In genomic region chr6:64904616-64905015, GRCh38 we compare ENCODE assay signal across 30 cellular contexts.
"Had no signal": no experiment of that assay in that cellular context is flagged by ENCODE, and none has a peak within 500 bp of the region (broad histone marks: within the 10 kb centered on the region; RNA-seq: fewer than 3 reads in every experiment).

No MANE protein-coding gene starts in this region.

- H3K4me3 Mint-ChIP-seq: activated CD4-positive, alpha-beta memory T cell treated with anti-CD3 and anti-CD28 coated beads for 36 hours; activated CD4-positive, alpha-beta T cell treated with anti-CD3 and anti-CD28 coated beads for 36 hours; activated CD4-positive, alpha-beta T cell treated with anti-CD3 and anti-CD28 coated beads, Interleukin-2, amount 10 ng/mL, durations not matched to agents 24 days and 14 days; activated CD8-positive, alpha-beta memory T cell treated with anti-CD3 and anti-CD28 coated beads, Interleukin-2, amount 10 ng/mL, durations not matched to agents 7 days and 5 days; activated CD8-positive, alpha-beta T cell treated with anti-CD3 and anti-CD28 coated beads, Interleukin-2, amount 10 ng/mL, durations not matched to agents 7 days and 5 days; activated naive CD4-positive, alpha-beta T cell treated with anti-CD3 and anti-CD28 coated beads, Interleukin-2, amount 10 ng/mL, durations not matched to agents 7 days and 5 days; activated naive CD8-positive, alpha-beta T cell treated with anti-CD3 and anti-CD28 coated beads, Interleukin-2, amount 10 ng/mL, durations not matched to agents 7 days and 5 days; activated T-helper 1 cell treated with anti-CD3 and anti-CD28 coated beads, Interleukin-12 subunit alpha, Interleukin-12 subunit beta, Interleukin-2, Interleukin-4 antibody, amounts not matched to agents 30 ng/mL and 10 ng/mL and 1 ng/mL, durations not matched to agents 14 hours and 24 hours and 36 hours; brain; central memory CD8-positive, alpha-beta T cell had no signal

- FAIRE-seq: bronchial epithelial cell, colon, endometrium, frontal cortex had no signal

- H3K9me3 ChIP-seq: ascending aorta had no signal

- H3K27ac Mint-ChIP-seq: activated CD4-positive, alpha-beta memory T cell treated with anti-CD3 and anti-CD28 coated beads for 36 hours; activated CD4-positive, alpha-beta T cell treated with anti-CD3 and anti-CD28 coated beads for 36 hours; activated CD4-positive, alpha-beta T cell treated with anti-CD3 and anti-CD28 coated beads, Interleukin-2, amount 10 ng/mL, durations not matched to agents 24 days and 14 days; activated CD8-positive, alpha-beta memory T cell treated with anti-CD3 and anti-CD28 coated beads, Interleukin-2, amount 10 ng/mL, durations not matched to agents 7 days and 5 days; activated CD8-positive, alpha-beta T cell treated with anti-CD3 and anti-CD28 coated beads, Interleukin-2, amount 10 ng/mL, durations not matched to agents 7 days and 5 days; activated naive CD4-positive, alpha-beta T cell treated with anti-CD3 and anti-CD28 coated beads, Interleukin-2, amount 10 ng/mL, durations not matched to agents 7 days and 5 days; activated naive CD4-positive, alpha-beta T cell treated with anti-CD3 and anti-CD28 coated beads, Interleukin-2, amount 50 U/mL, for 72 hours; activated naive CD8-positive, alpha-beta T cell treated with anti-CD3 and anti-CD28 coated beads, Interleukin-2, amount 10 ng/mL, durations not matched to agents 7 days and 5 days; activated T-helper 1 cell treated with anti-CD3 and anti-CD28 coated beads, Interleukin-12 subunit alpha, Interleukin-12 subunit beta, Interleukin-2, Interleukin-4 antibody, amounts not matched to agents 30 ng/mL and 10 ng/mL and 1 ng/mL, durations not matched to agents 14 hours and 24 hours and 36 hours; activated T-helper 2 cell treated with anti-CD3 and anti-CD28 coated beads, Interferon-gamma antibody, Interleukin-2, Interleukin-4, amounts not matched to agents 10 μg/mL and 5 μg/mL and 100 μg/mL, durations not matched to agents 14 hours and 24 hours and 36 hours had no signal

- H3K4me1 ChIP-seq: ascending aorta had no signal

- H3K4me1 Mint-ChIP-seq: activated CD4-positive, alpha-beta T cell treated with anti-CD3 and anti-CD28 coated beads for 36 hours; activated CD4-positive, alpha-beta T cell treated with anti-CD3 and anti-CD28 coated beads, Interleukin-2, amount 10 ng/mL, durations not matched to agents 24 days and 14 days; activated CD8-positive, alpha-beta memory T cell treated with anti-CD3 and anti-CD28 coated beads, Interleukin-2, amount 10 ng/mL, durations not matched to agents 7 days and 5 days; activated naive CD4-positive, alpha-beta T cell treated with anti-CD3 and anti-CD28 coated beads, Interleukin-2, amount 10 ng/mL, durations not matched to agents 7 days and 5 days; activated naive CD8-positive, alpha-beta T cell treated with anti-CD3 and anti-CD28 coated beads, Interleukin-2, amount 10 ng/mL, durations not matched to agents 7 days and 5 days; central memory CD8-positive, alpha-beta T cell had no signal

- H3K27ac ChIP-seq: ascending aorta had no signal

- H3K36me3 Mint-ChIP-seq: activated CD4-positive, alpha-beta memory T cell treated with anti-CD3 and anti-CD28 coated beads for 36 hours; activated CD8-positive, alpha-beta memory T cell treated with anti-CD3 and anti-CD28 coated beads, Interleukin-2, amount 10 ng/mL, durations not matched to agents 7 days and 5 days; activated naive CD4-positive, alpha-beta T cell treated with anti-CD3 and anti-CD28 coated beads, Interleukin-2, amount 10 ng/mL, durations not matched to agents 7 days and 5 days; activated naive CD4-positive, alpha-beta T cell treated with anti-CD3 and anti-CD28 coated beads, Interleukin-2, amount 50 U/mL, for 72 hours; activated naive CD8-positive, alpha-beta T cell treated with anti-CD3 and anti-CD28 coated beads, Interleukin-2, amount 10 ng/mL, durations not matched to agents 7 days and 5 days; brain had no signal

- H3K4me3 ChIP-seq: ascending aorta had no signal

- H3K27me3 ChIP-seq: ascending aorta had no signal

- DNase-seq: activated CD4-positive, alpha-beta memory T cell treated with anti-CD3 and anti-CD28 coated beads for 36 hours; activated CD4-positive, alpha-beta T cell treated with anti-CD3 and anti-CD28 coated beads for 36 hours; activated CD4-positive, alpha-beta T cell treated with anti-CD3 and anti-CD28 coated beads, Interleukin-2, amount 10 ng/mL, durations not matched to agents 24 days and 14 days; activated CD4-positive, CD25-positive, alpha-beta regulatory T cell; activated CD4-positive, CD25-positive, alpha-beta regulatory T cell treated with anti-CD3 and anti-CD28 coated beads, Interleukin-2, amount 50 U/mL, for 72 hours; activated CD8-positive, alpha-beta memory T cell treated with anti-CD3 and anti-CD28 coated beads, Interleukin-2, amount 10 ng/mL, durations not matched to agents 7 days and 5 days; activated CD8-positive, alpha-beta memory T cell treated with anti-CD3 and anti-CD28 coated beads, Interleukin-2, amount 50 U/mL, for 4 hours; activated CD8-positive, alpha-beta T cell treated with anti-CD3 and anti-CD28 coated beads, Interleukin-2, amount 10 ng/mL, durations not matched to agents 7 days and 5 days; activated effector memory CD4-positive, alpha-beta T cell treated with anti-CD3 and anti-CD28 coated beads, Interleukin-2, amount 50 U/mL, for 16 hours; activated naive CD4-positive, alpha-beta T cell; activated naive CD4-positive, alpha-beta T cell treated with anti-CD3 and anti-CD28 coated beads, Interleukin-2, amount 10 ng/mL, durations not matched to agents 7 days and 5 days; activated naive CD8-positive, alpha-beta T cell treated with anti-CD3 and anti-CD28 coated beads, Interleukin-2, amount 10 ng/mL, durations not matched to agents 7 days and 5 days; activated T-cell treated with anti-CD3 and anti-CD28 coated beads, Interleukin-2, amount 50 U/mL, for 1 hour; activated T-cell treated with anti-CD3 and anti-CD28 coated beads, Interleukin-2, amount 50 U/mL, for 48 hours; cortex of kidney; effector CD8-positive, alpha-beta T cell; foreskin fibroblast; head of caudate nucleus; T-helper 1 cell; T-helper 2 cell had no signal

- H3K27me3 Mint-ChIP-seq: activated CD4-positive, alpha-beta memory T cell treated with anti-CD3 and anti-CD28 coated beads for 36 hours; activated CD4-positive, alpha-beta T cell treated with anti-CD3 and anti-CD28 coated beads for 36 hours; activated CD4-positive, alpha-beta T cell treated with anti-CD3 and anti-CD28 coated beads, Interleukin-2, amount 10 ng/mL, durations not matched to agents 24 days and 14 days; activated CD8-positive, alpha-beta memory T cell treated with anti-CD3 and anti-CD28 coated beads, Interleukin-2, amount 10 ng/mL, durations not matched to agents 7 days and 5 days; activated naive CD4-positive, alpha-beta T cell treated with anti-CD3 and anti-CD28 coated beads, Interleukin-2, amount 10 ng/mL, durations not matched to agents 7 days and 5 days; activated naive CD8-positive, alpha-beta T cell treated with anti-CD3 and anti-CD28 coated beads, Interleukin-2, amount 10 ng/mL, durations not matched to agents 7 days and 5 days; central memory CD8-positive, alpha-beta T cell had no signal

- H3K36me3 ChIP-seq: ascending aorta had no signal

- H3K9me3 Mint-ChIP-seq: activated CD4-positive, alpha-beta T cell treated with anti-CD3 and anti-CD28 coated beads, Interleukin-2, amount 10 ng/mL, durations not matched to agents 24 days and 14 days; activated naive CD8-positive, alpha-beta T cell treated with anti-CD3 and anti-CD28 coated beads, Interleukin-2, amount 10 ng/mL, durations not matched to agents 7 days and 5 days; activated T-helper 1 cell treated with anti-CD3 and anti-CD28 coated beads, Interleukin-12 subunit alpha, Interleukin-12 subunit beta, Interleukin-2, Interleukin-4 antibody, amounts not matched to agents 30 ng/mL and 10 ng/mL and 1 ng/mL, durations not matched to agents 14 hours and 24 hours and 36 hours had no signal
